Comparison of ENCODE assay signal across 21 cellular contexts in genomic region chr6:105504660-105505059, GRCh38.
DNase-seq lines count a peak whose midpoint lies in the region; ATAC-seq and TF ChIP-seq lines count a peak whose summit lies in the region.
"Had no signal": no experiment of that assay in that cellular context is flagged by ENCODE, and none has a peak within 500 bp of the region (broad histone marks: within the 10 kb centered on the region; RNA-seq: fewer than 3 reads in every experiment).

No MANE protein-coding gene starts in this region.

- H4K20me1 ChIP-seq in IMR-90 (ENCODE audit: insufficient read depth, low read length) = no peaks in the 10 kb centered on the region

- H2BK120ac ChIP-seq in IMR-90 (ENCODE audit: low read depth, low read length) = no peak overlapping the region

- H3K4me3 ChIP-seq in IMR-90 (ENCODE audit: insufficient read depth, low read depth, low read length) (no peak overlapping the region), stomach smooth muscle (ENCODE audit: low read length in 2 of 2) (no peak overlapping the region)
- H3K4me3 ChIP-seq: GM23338, HAP-1, Peyer's patch, SJSA1 had no signal

- DNase-seq in AG20443 (ENCODE audit: low spot score) (peak; percentile 27), IMR-90 (no peak), left ventricle myocardium superior (peak; percentile 46), 8988T (no peak)
- DNase-seq: ACHN; Calu3; CD8-positive, alpha-beta memory T cell; DMS153; NCI-H1105 treated with DMSO at 0.1 percent for 48 hours; NCI-H2029 treated with DMSO at 0.1 percent for 48 hours; NCI-H226; NCI-H524 treated with DMSO at 0.1 percent for 48 hours; NCI-H82; Peyer's patch had no signal

- peak overlapping the region; percentile 58 for H2AK9ac ChIP-seq in IMR-90 (replicated peaks; ENCODE audit: low read depth, low read length, poor library complexity)

- no peak overlapping the region for H3K23ac ChIP-seq in IMR-90 (ENCODE audit: low read depth, low read length)

- H3K9me3 ChIP-seq in IMR-90 (ENCODE audit: control insufficient read depth, insufficient read depth, low read length) (no peaks in the 10 kb centered on the region), stomach smooth muscle (ENCODE audit: control insufficient read depth in 2 of 2, low read length in 2 of 2) (no peaks in the 10 kb centered on the region)
- H3K9me3 ChIP-seq: HAP-1, Peyer's patch, SJSA1 had no signal

- dilution Hi-C loops in IMR-90 (cut with HindIII; ENCODE audit: low sequenced_read_pairs, unreplicated experiment) = no loop called here

- TF ChIP-seq CTCF in IMR-90 (conservative IDR thresholded peaks at IDR 0.05; ENCODE audit: low read depth, low read length) = no peak

- no peak overlapping the region for H2AK5ac ChIP-seq in IMR-90 (ENCODE audit: low read depth, low read length)

- TF ChIP-seq RAD21 in IMR-90 (IDR thresholded peaks at IDR 0.05; ENCODE audit: low read length) = no peak

- 0 out of 2 replicates have a peak overlapping the region, but pooled peaks have one; percentile 7 for H3K4ac ChIP-seq in IMR-90 (ENCODE audit: low read depth, low read length)

- no peaks in the 10 kb centered on the region for H3K79me1 ChIP-seq in IMR-90 (ENCODE audit: low read depth in 1 of 2, low read length in 2 of 2)

- in situ Hi-C loops in IMR-90 (cut with MboI; ENCODE audit: low sequenced_read_pairs) = no loop called here

- H3K27ac ChIP-seq in IMR-90 (ENCODE audit: insufficient read depth, low read length) = no peak overlapping the region
- H3K27ac ChIP-seq in stomach smooth muscle (ENCODE audit: low read length) = peak overlapping the region; percentile 37
- H3K27ac ChIP-seq: C4-2B, Peyer's patch, SJSA1 had no signal

- H2BK20ac ChIP-seq in IMR-90 (ENCODE audit: low read depth, low read length) = no peak overlapping the region

- no peaks in the 10 kb centered on the region for H3K4me1 ChIP-seq in IMR-90 (ENCODE audit: control insufficient read depth, insufficient read depth, low read length)
- peaks cover 8% of the 10 kb centered on the region for H3K4me1 ChIP-seq in stomach smooth muscle (ENCODE audit: control insufficient read depth, insufficient read depth, low read length)
- H3K4me1 ChIP-seq: Peyer's patch, SJSA1 had no signal

- H2AFZ ChIP-seq in IMR-90 (replicated peaks; ENCODE audit: low read length, poor library complexity) = no peak overlapping the region
- H2AFZ ChIP-seq: GM23338 had no signal

- CTCF ChIA-PET in IMR-90 (lab: Yijun Ruan, JAX) = interaction anchor here (0.6 to 0.7 kb wide), 2 partner anchors 9 to 25 kb away, joined by 3 read pairs; no protein-coding TSS in a partner anchor

- H4K91ac ChIP-seq in IMR-90 (ENCODE audit: insufficient read depth, low read depth, low read length) = no peak overlapping the region

- WGBS in IMR-90 (ENCODE audit: extremely low coverage in 2 of 2, insufficient read length in 1 of 2), 2 experiments = no CpG with 5 or more reads among the region's 1 CpG

- no peak overlapping the region for H3K18ac ChIP-seq in IMR-90 (ENCODE audit: low read depth, low read length)

- H3K56ac ChIP-seq in IMR-90 (ENCODE audit: extremely low read depth, insufficient read depth, low read length) = no peak overlapping the region

- H2BK5ac ChIP-seq in IMR-90 (ENCODE audit: low read depth, low read length, poor library complexity, severe bottlenecking) = no peak overlapping the region

- H3K4me2 ChIP-seq in IMR-90 (ENCODE audit: low read depth, low read length) = no peak overlapping the region
- H3K4me2 ChIP-seq: GM23338 had no signal

- no peaks in the 10 kb centered on the region for H3K9me1 ChIP-seq in IMR-90 (ENCODE audit: insufficient read depth, low read length)

- BruUV-seq in IMR-90 (replicated peaks; lab: Mats Ljungman, UMichigan) = no TSS peak

- no peak for TF ChIP-seq POLR2A in IMR-90 (IDR thresholded peaks at IDR 0.05; ENCODE audit: low read depth, low read length)

- no peak overlapping the region for H3K14ac ChIP-seq in IMR-90 (replicated peaks; ENCODE audit: low read depth, low read length)

- POLR2A ChIA-PET in IMR-90 (lab: Charles Lee; ENCODE audit: unreplicated experiment) = no interaction called here

- no peak overlapping the region for H3K9ac ChIP-seq in IMR-90 (ENCODE audit: low read depth, low read length)
- H3K9ac ChIP-seq in stomach smooth muscle (ENCODE audit: low read length in 2 of 2) = no peak overlapping the region

- H3K27me3 ChIP-seq in IMR-90 (ENCODE audit: control insufficient read depth, insufficient read depth, low read length) (no peaks in the 10 kb centered on the region), stomach smooth muscle (ENCODE audit: control insufficient read depth in 1 of 2, insufficient read depth in 2 of 2, low read length in 2 of 2) (no peaks in the 10 kb centered on the region)
- H3K27me3 ChIP-seq: Peyer's patch, SJSA1 had no signal

- intact Hi-C loops in IMR-90 (cut with micrococcal nuclease) (no loop called here), left ventricle myocardium superior (cut with micrococcal nuclease) (no loop called here)

- H3K36me3 ChIP-seq in IMR-90 (ENCODE audit: control insufficient read depth, insufficient read depth, low read length) = no peaks in the 10 kb centered on the region
- no peaks in the 10 kb centered on the region for H3K36me3 ChIP-seq in stomach smooth muscle (ENCODE audit: control insufficient read depth in 2 of 2, insufficient read depth in 2 of 2, low read length in 2 of 2)
- H3K36me3 ChIP-seq: HAP-1, Peyer's patch, SJSA1 had no signal

- H2BK15ac ChIP-seq in IMR-90 (ENCODE audit: low read depth, low read length) = no peak overlapping the region

- no peak overlapping the region for H4K5ac ChIP-seq in IMR-90 (ENCODE audit: low read depth, low read length)

- ATAC-seq in IMR-90 (ENCODE audit: low read depth) = no peak
- peak; percentile 62 for ATAC-seq in left ventricle myocardium superior
- no peak for ATAC-seq in GM21447 (IDR thresholded peaks at IDR 0.05; ENCODE audit: unreplicated experiment)
- no peak for ATAC-seq in HG03108 (IDR thresholded peaks at IDR 0.05; ENCODE audit: unreplicated experiment)
- ATAC-seq: GM23338 had no signal

- H4K8ac ChIP-seq in IMR-90 (ENCODE audit: low read depth in 2 of 2, low read length in 2 of 2) = no peak overlapping the region

TF ChIP-seq in IMR-90, 13 proteins besides CTCF, POLR2A, EP300 and RAD21:
- TF ChIP-seq CEBPB (IDR thresholded peaks at IDR 0.05; ENCODE audit: low read depth, low read length) (no peak), MXI1 (IDR thresholded peaks at IDR 0.05; ENCODE audit: borderline replicate concordance, low read depth, low read length) (no peak), RFX5 (IDR thresholded peaks at IDR 0.05; ENCODE audit: low read depth, low read length) (no peak), USF2 (IDR thresholded peaks at IDR 0.05; ENCODE audit: low read depth, low read length) (no peak), CHD1 (IDR thresholded peaks at IDR 0.05; ENCODE audit: low read depth, low read length) (no peak), NFE2L2 (IDR thresholded peaks at IDR 0.05; ENCODE audit: low read depth, low read length) (no peak), FOS (IDR thresholded peaks at IDR 0.05; ENCODE audit: low read depth, low read length) (no peak)

Comparison
In these comparisons a context has a peak if more than half of its experiments do, and no peak if none do; other contexts are left out.
1. DNase-seq: peak in AG20443 (single experiment) and left ventricle myocardium superior (single experiment); none in IMR-90 (single experiment) and 8988T (single experiment).